Comparison of ENCODE assay signal across 9 cellular contexts in genomic region chr1:33060579-33061083, GRCh38. TPM values are rescaled to one million over a fixed set of nuclear protein-coding genes. Genes with fewer than 3 reads are reported as not detected.
A peak's percentile ranks its signal among the peaks of the same experiment; 100 is the strongest.
DNase-seq lines count a peak whose midpoint lies in the region; ATAC-seq, FAIRE-seq and TF ChIP-seq lines count a peak whose summit lies in the region.
"Had no signal": no experiment of that assay in that cellular context is flagged by ENCODE, and none has a peak within 500 bp of the region (broad histone marks: within the 10 kb centered on the region; RNA-seq: fewer than 3 reads in every experiment).

No MANE protein-coding gene starts in this region.

- H3K9me3 Mint-ChIP-seq in effector memory CD8-positive, alpha-beta T cell, result peaks cover 10 to 21% of the 10 kb centered on the region in 2 donors
- H3K9me3 Mint-ChIP-seq in activated CD4-positive, alpha-beta memory T cell treated with anti-CD3 and anti-CD28 coated beads for 36 hours, result peaks cover 43% of the 10 kb centered on the region

- H3K27me3 Mint-ChIP-seq in effector memory CD8-positive, alpha-beta T cell, result peaks cover 7 to 10% of the 10 kb centered on the region in 2 donors
- H3K27me3 Mint-ChIP-seq in activated CD4-positive, alpha-beta memory T cell treated with anti-CD3 and anti-CD28 coated beads for 36 hours, result peaks cover 3% of the 10 kb centered on the region

- POLR2A ChIA-PET in activated CD4-positive, alpha-beta memory T cell treated with anti-CD3 and anti-CD28 coated beads for 36 hours (lab: Charles Lee), result interaction anchor here (0.6 kb wide), 1 partner anchor 1862 kb away, joined by 3 read pairs; no protein-coding TSS in a partner anchor

- FAIRE-seq in H54 (lab: Jason Lieb, UNC), result no peak

- no peaks in the 10 kb centered on the region for H3K27me3 ChIP-seq in gastrocnemius medialis

- in situ Hi-C loops in gastrocnemius medialis (cut with MboI; ENCODE audit: low sequenced_read_pairs in 4 of 4), result no loop called here

- no peak overlapping the region for H3K4me3 Mint-ChIP-seq in effector memory CD8-positive, alpha-beta T cell
- no peak overlapping the region for H3K4me3 Mint-ChIP-seq in activated CD4-positive, alpha-beta memory T cell treated with anti-CD3 and anti-CD28 coated beads for 36 hours
- H3K4me3 Mint-ChIP-seq: nephron progenitor cell had no signal

- H3K36me3 ChIP-seq in gastrocnemius medialis, result no peaks in the 10 kb centered on the region

- H3K27ac ChIP-seq in angular gyrus (ENCODE audit: low read depth, low read length) (peak overlapping the region; percentile 29), gastrocnemius medialis (no peak overlapping the region)

- CTCF ChIA-PET in activated CD4-positive, alpha-beta memory T cell treated with anti-CD3 and anti-CD28 coated beads for 36 hours (lab: Charles Lee), result interaction anchor here (0.7 to 1.7 kb wide), 3 partner anchors 80 to 168 kb away, joined by 3 to 6 read pairs (median 3); no protein-coding TSS in a partner anchor

- no peak overlapping the region for H3K4me3 ChIP-seq in gastrocnemius medialis

- peaks cover 0 to 7% (median 0%) of the 10 kb centered on the region in 3 donors for H3K9me3 ChIP-seq in gastrocnemius medialis

- TF ChIP-seq CTCF in gastrocnemius medialis (IDR thresholded peaks at IDR 0.05 in 4 of 5, conservative IDR thresholded peaks at IDR 0.05 in 1 of 5), result no peak

- peaks cover under 1 to 1% of the 10 kb centered on the region in 2 donors for H3K4me1 Mint-ChIP-seq in effector memory CD8-positive, alpha-beta T cell (ENCODE audit: low read depth in 2 of 2)
- H3K4me1 Mint-ChIP-seq in activated CD4-positive, alpha-beta memory T cell treated with anti-CD3 and anti-CD28 coated beads for 36 hours (ENCODE audit: low read depth), result peaks cover under 1% of the 10 kb centered on the region

- ATAC-seq in gastrocnemius medialis (peak; percentile 43 to 61), HG03025 (IDR thresholded peaks at IDR 0.05; ENCODE audit: low FRiP score, unreplicated experiment) (no peak)
- no peak for ATAC-seq in effector memory CD8-positive, alpha-beta T cell (replicated peaks)

- intact Hi-C loops in cardiac septum (cut with DNase I) (no loop called here), gastrocnemius medialis (cut with DNase I; ENCODE audit: low total_unique reads) (no loop called here)
- intact Hi-C loops in activated CD4-positive, alpha-beta memory T cell treated with anti-CD3 and anti-CD28 coated beads for 36 hours (cut with micrococcal nuclease), result no loop called here

- DNase-seq in H54 (ENCODE audit: insufficient read length, low spot score) (peak; percentile 44), cardiac septum (ENCODE audit: low spot score) (peak; percentile 85), gastrocnemius medialis (peak in 1 of 2 donors; percentile 31)
- no peak for DNase-seq in effector memory CD8-positive, alpha-beta T cell
- DNase-seq in stimulated activated CD4-positive, alpha-beta T cell treated with anti-CD3 and anti-CD28 coated beads, Interleukin-4, amount 100 ng/mL, for 4 hours, result no peak
- no peak for DNase-seq in activated CD4-positive, alpha-beta memory T cell treated with anti-CD3 and anti-CD28 coated beads for 36 hours
- DNase-seq: nephron progenitor cell had no signal

- no peak for TF ChIP-seq POLR2A in H54 (IDR thresholded peaks at IDR 0.05; ENCODE audit: low read depth, low read length)
- TF ChIP-seq POLR2A in gastrocnemius medialis (IDR thresholded peaks at IDR 0.05), result no peak

- peaks cover 9% of the 10 kb centered on the region for H3K36me3 Mint-ChIP-seq in effector memory CD8-positive, alpha-beta T cell (ENCODE audit: insufficient read depth)
- H3K36me3 Mint-ChIP-seq in activated CD4-positive, alpha-beta memory T cell treated with anti-CD3 and anti-CD28 coated beads for 36 hours, result peaks cover 18% of the 10 kb centered on the region

- H3K4me1 ChIP-seq in gastrocnemius medialis, result peaks cover 0 to 5% of the 10 kb centered on the region in 2 donors

- no peak overlapping the region for H3K27ac Mint-ChIP-seq in effector memory CD8-positive, alpha-beta T cell
- no peak overlapping the region for H3K27ac Mint-ChIP-seq in activated CD4-positive, alpha-beta memory T cell treated with anti-CD3 and anti-CD28 coated beads for 36 hours
- H3K27ac Mint-ChIP-seq: nephron progenitor cell had no signal

RNA-seq across cellular contexts. Expression of gene AZIN2, which starts 20.3 kb away (rescaled TPM):
- 5.8 TPM for total RNA-seq in cardiac septum
- 1 to 10 TPM in 3 of 4 donors, under 1 TPM in 1; 0.52 to 3.1 (median 1.2) TPM for total RNA-seq in gastrocnemius medialis
- total RNA-seq in activated CD4-positive, alpha-beta memory T cell treated with anti-CD3 and anti-CD28 coated beads for 36 hours, result 1 to 10 TPM; 2.5 to 2.9 TPM

RNA-seq across cellular contexts. Expression of gene AK2, which starts 23.9 kb away (rescaled TPM):
- total RNA-seq in cardiac septum (99.8 TPM), gastrocnemius medialis (100 to 1,000 TPM; 125 to 261 (median 152) TPM)
- 100 to 1,000 TPM; 325 to 328 TPM for total RNA-seq in activated CD4-positive, alpha-beta memory T cell treated with anti-CD3 and anti-CD28 coated beads for 36 hours

Comparison
In these comparisons a context has a peak if more than half of its experiments do, and no peak if none do; other contexts are left out.
1. DNase-seq: peak in H54 (single experiment) and cardiac septum (single experiment); none in effector memory CD8-positive, alpha-beta T cell (0 of 3), stimulated activated CD4-positive, alpha-beta T cell treated with anti-CD3 and anti-CD28 coated beads, Interleukin-4, amount 100 ng/mL, for 4 hours (0 of 2) and activated CD4-positive, alpha-beta memory T cell treated with anti-CD3 and anti-CD28 coated beads for 36 hours (single experiment).
2. ATAC-seq: peak in gastrocnemius medialis (2 of 2); none in HG03025 (single experiment) and effector memory CD8-positive, alpha-beta T cell (single experiment).